Comparison of ENCODE assay signal across 13 cellular contexts in the genomic region with DNA sequence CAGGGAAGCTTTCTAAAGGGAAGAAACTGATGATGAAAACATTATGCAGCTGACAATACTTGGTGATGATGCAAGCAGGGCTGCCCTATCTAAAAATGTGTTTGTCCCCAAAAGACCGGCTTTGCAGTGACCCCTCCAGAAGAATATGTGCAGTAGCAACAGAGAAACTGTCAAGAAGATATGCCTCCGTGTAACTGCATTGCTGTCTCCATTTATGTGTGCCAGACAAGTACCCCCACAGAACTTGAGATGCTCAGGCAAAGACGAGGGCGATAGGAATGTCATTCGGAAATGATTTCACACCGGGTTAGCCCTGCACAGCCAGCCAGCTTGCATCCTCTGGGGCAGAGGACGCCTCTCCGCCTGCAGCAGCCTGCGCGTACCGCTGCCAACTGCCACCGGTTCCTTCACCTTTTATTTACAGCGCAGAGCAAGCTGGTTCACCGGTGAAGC. TPM values are rescaled to one million over a fixed set of nuclear protein-coding genes. Genes with fewer than 3 reads are reported as not detected.
DNase-seq lines count a peak whose midpoint lies in the region; ATAC-seq, FAIRE-seq and TF ChIP-seq lines count a peak whose summit lies in the region.
"Had no signal": no experiment of that assay in that cellular context is flagged by ENCODE, and none has a peak within 500 bp of the region (broad histone marks: within the 10 kb centered on the region; RNA-seq: fewer than 3 reads in every experiment).

No MANE protein-coding gene starts in this region.

- CTCF ChIA-PET in HepG2 (lab: Yijun Ruan, JAX; ENCODE audit: low intra/inter-chr PET ratio, low total read pairs), result no interaction called here

- POLR2A ChIA-PET in HepG2 (lab: Yijun Ruan, JAX), result no interaction called here

- TF ChIP-seq POLR2A in HepG2 (IDR thresholded peaks at IDR 0.05; ENCODE audit: insufficient read depth in 1 of 2, low read depth in 2 of 2, low read length in 2 of 2), result no peak

- 38% methylated on average over 14 of the region's 14 CpGs for WGBS in HepG2 (ENCODE audit: low lambda C conversion rate)

- no peak overlapping the region for H3K9ac ChIP-seq in iPS-20b (ENCODE audit: low read depth, low read length)
- no peak overlapping the region for H3K9ac ChIP-seq in HepG2 (ENCODE audit: insufficient read depth, low read depth, low read length)

- no peak for TF ChIP-seq CTCF in VCaP (conservative IDR thresholded peaks at IDR 0.05)
- no peak for TF ChIP-seq CTCF in HepG2 (CRISPR knock-in tag; IDR thresholded peaks at IDR 0.05)

- peaks cover 81% of the 10 kb centered on the region for H3K27me3 ChIP-seq in iPS-20b (ENCODE audit: insufficient read depth, low read length)
- H3K27me3 ChIP-seq in HepG2 (ENCODE audit: control insufficient read depth in 1 of 2, insufficient read depth in 2 of 2, low read length in 2 of 2), result peaks cover 2 to 44% of the 10 kb centered on the region in 2 experiments; a peak in 4 of 5 replicates

- no peak overlapping the region for H3K4me2 ChIP-seq in HepG2 (ENCODE audit: low read depth, low read length)

- BruUV-seq in HepG2 (replicated peaks; lab: Mats Ljungman, UMichigan), result no TSS peak

- H3K36me3 ChIP-seq in iPS-20b (ENCODE audit: insufficient read depth, low read depth, low read length) (no peaks in the 10 kb centered on the region), HepG2 (replicated peaks in 1 of 2; ENCODE audit: control insufficient read depth in 1 of 2, insufficient read depth in 2 of 2, low read length in 2 of 2) (no peaks in the 10 kb centered on the region)
- H3K36me3 ChIP-seq: lower lobe of right lung had no signal

- TF ChIP-seq EP300 in HepG2 (IDR thresholded peaks at IDR 0.05; ENCODE audit: low read depth in 2 of 2, low read length in 2 of 2) (no peak), HepG2 (CRISPR knock-in tag; IDR thresholded peaks at IDR 0.05; ENCODE audit: borderline replicate concordance) (no peak)

- H3K9me3 ChIP-seq in iPS-20b (ENCODE audit: insufficient read depth, low read depth, low read length) (no peaks in the 10 kb centered on the region), HepG2 (ENCODE audit: low read length) (no peaks in the 10 kb centered on the region)
- H3K9me3 ChIP-seq: lower lobe of right lung had no signal

- no peak for FAIRE-seq in HepG2 (lab: Jason Lieb, UNC)
- FAIRE-seq: G401.6 had no signal

- no peak for ATAC-seq in HepG2
- ATAC-seq: activated CD4-positive, CD25-positive, alpha-beta regulatory T cell treated with anti-CD3 and anti-CD28 coated beads, Interleukin-2, amount 50 U/mL, for 24 hours had no signal

- H4K20me1 ChIP-seq in HepG2 (ENCODE audit: insufficient read depth, low read length), result no peaks in the 10 kb centered on the region; the same call in 1 of the 2 replicates

- DNase-seq in AG08395 (ENCODE audit: low spot score) (peak; percentile 31), EH (ENCODE audit: low read depth) (peak; percentile 21), activated T-cell treated with anti-CD3 and anti-CD28 coated beads for 4 hours (no peak), NCI-H128 (lab: John Stamatoyannopoulos, UW; ENCODE audit: unreplicated experiment) (no peak), HepG2 (ENCODE audit: low spot score) (no peak), NCI-H774 (lab: John Stamatoyannopoulos, UW) (no peak)
- DNase-seq: stimulated activated naive B cell treated with anti-CD40 and anti-IgM and Interleukin-4, amounts not matched to agents 10 μg/mL and 1 μg/mL and 100 μg/mL, for 72 hours had no signal

- in situ Hi-C loops in HepG2 (cut with HindIII; ENCODE audit: extremely low pct_ligation_motif_present, low pct_unique_long_range_greater_than_20kb), result loop anchor here (10.0 kb wide), 1 partner anchor 392 kb away; no protein-coding TSS in a partner anchor

- H3K27ac ChIP-seq in VCaP (peak overlapping the region; percentile 23; the same call in 1 of the 2 replicates), iPS-20b (ENCODE audit: low read length) (no peak overlapping the region), HepG2 (ENCODE audit: extremely low read length, insufficient read depth, low read length) (no peak overlapping the region)
- H3K27ac ChIP-seq: lower lobe of right lung had no signal

- H3K79me2 ChIP-seq in HepG2 (ENCODE audit: insufficient read depth, low read length), result no peaks in the 10 kb centered on the region

- H3K4me1 ChIP-seq in iPS-20b (ENCODE audit: insufficient read depth, low read length) (no peaks in the 10 kb centered on the region), HepG2 (ENCODE audit: insufficient read depth, low read length) (peaks cover 16% of the 10 kb centered on the region)

- intact Hi-C loops in HepG2 (cut with micrococcal nuclease; ENCODE audit: unreplicated experiment), result loop anchor here (1.0 kb wide), 1 partner anchor 391 kb away; no protein-coding TSS in a partner anchor

- H3K4me3 ChIP-seq in iPS-20b (ENCODE audit: low read length) (peak overlapping the region; percentile 62), HepG2 (replicated peaks in 1 of 3; ENCODE audit: insufficient read depth in 1 of 3, low read depth in 2 of 3, low read length in 3 of 3) (no peak overlapping the region)

- TF ChIP-seq RAD21 in HepG2 (CRISPR knock-in tag; IDR thresholded peaks at IDR 0.05), result no peak

- no peak overlapping the region for H2AFZ ChIP-seq in HepG2 (ENCODE audit: low read length)

TF ChIP-seq in HepG2, 621 proteins besides CTCF, POLR2A, EP300 and RAD21 (continues in another document):
- TF ChIP-seq, protein P1, sequence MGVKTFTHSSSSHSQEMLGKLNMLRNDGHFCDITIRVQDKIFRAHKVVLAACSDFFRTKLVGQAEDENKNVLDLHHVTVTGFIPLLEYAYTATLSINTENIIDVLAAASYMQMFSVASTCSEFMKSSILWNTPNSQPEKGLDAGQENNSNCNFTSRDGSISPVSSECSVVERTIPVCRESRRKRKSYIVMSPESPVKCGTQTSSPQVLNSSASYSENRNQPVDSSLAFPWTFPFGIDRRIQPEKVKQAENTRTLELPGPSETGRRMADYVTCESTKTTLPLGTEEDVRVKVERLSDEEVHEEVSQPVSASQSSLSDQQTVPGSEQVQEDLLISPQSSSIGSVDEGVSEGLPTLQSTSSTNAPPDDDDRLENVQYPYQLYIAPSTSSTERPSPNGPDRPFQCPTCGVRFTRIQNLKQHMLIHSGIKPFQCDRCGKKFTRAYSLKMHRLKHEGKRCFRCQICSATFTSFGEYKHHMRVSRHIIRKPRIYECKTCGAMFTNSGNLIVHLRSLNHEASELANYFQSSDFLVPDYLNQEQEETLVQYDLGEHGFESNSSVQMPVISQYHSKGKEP (CRISPR knock-in tag; IDR thresholded peaks at IDR 0.05), result no peak
- TF ChIP-seq ZFP36L1 (CRISPR knock-in tag; IDR thresholded peaks at IDR 0.05), result no peak
- TF ChIP-seq ZNF441 (CRISPR knock-in tag; IDR thresholded peaks at IDR 0.05; ENCODE audit: borderline replicate concordance), result no peak
- no peak for TF ChIP-seq ZNF83 (CRISPR knock-in tag; IDR thresholded peaks at IDR 0.05; ENCODE audit: borderline replicate concordance)
- no peak for TF ChIP-seq GRHL1 (CRISPR knock-in tag; conservative IDR thresholded peaks at IDR 0.05)

RNA-seq across cellular contexts. Expression of gene GABBR2, which starts 2.1 kb away (rescaled TPM):
- total RNA-seq in HepG2 (2016; rRNA removed; fragmentation: Illumina TruSeq; extraction: Trizol), result 0.02 TPM in 1 of 2 replicates, not detected in the other
- not detected in 2 replicates for total RNA-seq in HepG2 (2016; cell fraction: cytosol; rRNA removed; fragmentation: Illumina TruSeq; extraction: Trizol; ENCODE audit: low read depth)
- 0.17 TPM in 1 of 2 replicates, not detected in the other for total RNA-seq in HepG2 (2016; cell fraction: insoluble cytoplasmic fraction; rRNA removed; fragmentation: Illumina TruSeq; extraction: Trizol)
- total RNA-seq in HepG2 (2016; cell fraction: membrane; rRNA removed; fragmentation: Illumina TruSeq; extraction: Trizol), result not detected in 2 replicates
- not detected in 2 replicates for total RNA-seq in HepG2 (2016; cell fraction: nucleus; rRNA removed; fragmentation: Illumina TruSeq; extraction: Trizol)
- 0.01 TPM in 1 of 2 replicates, not detected in the other for polyA plus RNA-seq in HepG2 (2011; rRNA removed)
- not detected in 2 replicates for polyA plus RNA-seq in HepG2 (2011; cell fraction: cytosol; rRNA removed)
- 0.02 TPM in 1 of 2 replicates, not detected in the other for polyA plus RNA-seq in HepG2 (2011; cell fraction: nucleus; rRNA removed)
- polyA plus RNA-seq in HepG2 (2012), result not detected in 2 replicates
- not detected in 2 replicates for polyA plus RNA-seq in HepG2 (2016; cell fraction: cytosol; fragmentation: Illumina TruSeq; extraction: Trizol; ENCODE audit: low read depth)
- polyA plus RNA-seq in HepG2 (2016; cell fraction: insoluble cytoplasmic fraction; fragmentation: Illumina TruSeq; extraction: Trizol; ENCODE audit: low read depth), result 0.03 TPM in 1 of 2 replicates, not detected in the other
- not detected in 2 replicates for polyA plus RNA-seq in HepG2 (2016; cell fraction: membrane; fragmentation: Illumina TruSeq; extraction: Trizol; ENCODE audit: low read depth)
- polyA plus RNA-seq in HepG2 (2016; cell fraction: nucleus; fragmentation: Illumina TruSeq; extraction: Trizol; ENCODE audit: insufficient read depth, low read depth), result not detected in 2 replicates
- polyA minus RNA-seq in HepG2 (2011; rRNA and poly(A)+ RNA removed; ENCODE audit: low replicate concordance), result 0.33 TPM in 1 of 2 replicates, not detected in the other
- not detected in 2 replicates for polyA minus RNA-seq in HepG2 (2011; cell fraction: cytosol; rRNA and poly(A)+ RNA removed)
- polyA minus RNA-seq in HepG2 (2011; cell fraction: nucleus; rRNA and poly(A)+ RNA removed), result not detected in 2 replicates
- total RNA-seq: activated naive CD4-positive, alpha-beta T cell treated with anti-CD3 and anti-CD28 coated beads, Interleukin-2, amount 50 U/mL, for 72 hours had no signal

Comparison
In these comparisons a context has a peak if more than half of its experiments do, and no peak if none do; other contexts are left out.
1. DNase-seq: peak in AG08395 (single experiment) and EH (single experiment); none in activated T-cell treated with anti-CD3 and anti-CD28 coated beads for 4 hours (single experiment), NCI-H128 (single experiment), HepG2 (single experiment) and NCI-H774 (single experiment).